In the genomic region with DNA sequence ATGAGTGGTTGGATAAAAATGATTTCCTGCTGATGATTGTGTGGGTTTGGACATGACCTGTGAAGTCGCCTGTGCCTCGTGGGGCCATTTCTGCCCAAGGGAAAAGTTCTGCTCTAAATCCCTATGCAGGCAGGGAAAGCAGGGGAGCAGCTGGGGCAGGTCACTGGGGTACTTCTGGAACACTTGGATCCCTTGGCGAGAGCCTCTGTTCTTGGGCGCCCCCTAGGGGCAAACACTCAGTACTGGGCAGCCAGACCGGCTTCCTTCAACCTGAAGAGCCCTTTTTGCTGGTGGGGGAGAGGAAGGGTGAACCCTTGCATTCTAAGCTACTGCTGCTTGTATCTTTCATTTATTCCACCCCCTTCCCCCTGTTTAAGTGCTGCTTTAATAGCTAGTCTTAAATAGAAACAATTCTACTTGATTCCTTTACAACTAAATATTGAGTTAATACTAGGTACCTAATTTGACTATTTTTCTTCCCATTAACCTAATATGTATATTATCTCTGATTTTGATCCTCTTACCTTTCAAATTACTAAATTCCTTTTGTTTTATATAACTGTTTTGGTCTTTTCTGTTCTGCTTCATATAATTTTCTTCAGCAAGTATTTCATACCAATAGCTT, we compare ENCODE assay signal across 8 cellular contexts. TPM values are rescaled to one million over a fixed set of nuclear protein-coding genes. Genes with fewer than 3 reads are reported as not detected.
DNase-seq lines count a peak whose midpoint lies in the region; ATAC-seq and TF ChIP-seq lines count a peak whose summit lies in the region.

No MANE protein-coding gene starts in this region.

- BruUV-seq in Caco-2 (replicated peaks; lab: Mats Ljungman, UMichigan), result no TSS peak

- ATAC-seq in GM19397 (IDR thresholded peaks at IDR 0.05; ENCODE audit: unreplicated experiment) (peak; percentile 77), HG03442 (IDR thresholded peaks at IDR 0.05; ENCODE audit: unreplicated experiment) (peak; percentile 84), foreskin keratinocyte (peak; percentile 75), omental fat pad (ENCODE audit: low FRiP score) (no peak), upper lobe of right lung (peak; percentile 86)

- no peaks in the 10 kb centered on the region for H3K36me3 Mint-ChIP-seq in Caco-2 (ENCODE audit: insufficient read depth, unreplicated experiment)

- no peak overlapping the region for H3K27ac Mint-ChIP-seq in Caco-2 (ENCODE audit: unreplicated experiment)

- H3K9me3 ChIP-seq in Caco-2 (no peaks in the 10 kb centered on the region), upper lobe of right lung (no peaks in the 10 kb centered on the region)

- H3K36me3 ChIP-seq in Caco-2 (ENCODE audit: control insufficient read depth, insufficient read depth, low read length) (no peaks in the 10 kb centered on the region), upper lobe of right lung (no peaks in the 10 kb centered on the region)

- H3K4me1 ChIP-seq in Caco-2 (peaks cover 8% of the 10 kb centered on the region), foreskin keratinocyte (no peaks in the 10 kb centered on the region), upper lobe of right lung (no peaks in the 10 kb centered on the region)

- no peaks in the 10 kb centered on the region for H3K27me3 Mint-ChIP-seq in Caco-2 (ENCODE audit: insufficient read depth, unreplicated experiment)

- intact Hi-C loops in Caco-2 (cut with micrococcal nuclease; ENCODE audit: unreplicated experiment) (loop anchor here (2.0 to 10.0 kb wide), 4 partner anchors 31 to 547 kb away; no protein-coding TSS in a partner anchor), upper lobe of right lung (cut with DNase I) (no loop called here)

- H3K27ac ChIP-seq in foreskin keratinocyte (no peak overlapping the region), upper lobe of right lung (no peak overlapping the region)

- CTCF ChIA-PET in Caco-2 (lab: Charles Lee), result interaction anchor here (0.6 to 3.1 kb wide), 7 partner anchors 25 to 449 kb away, joined by 3 to 20 read pairs (median 3); no protein-coding TSS in a partner anchor

- no peaks in the 10 kb centered on the region for H3K9me3 Mint-ChIP-seq in Caco-2 (ENCODE audit: unreplicated experiment)

- H3K4me3 ChIP-seq in Caco-2 (ENCODE audit: low read depth, low read length) (no peak overlapping the region), upper lobe of right lung (no peak overlapping the region)

- peak; percentile 75 to 86 for DNase-seq in Caco-2
- DNase-seq in NCI-H748 treated with DMSO at 0.1 percent for 48 hours (lab: John Stamatoyannopoulos, UW), result peak; percentile 30
- peak; percentile 20 for DNase-seq in activated T-cell treated with anti-CD3 and anti-CD28 coated beads for 24 hours (ENCODE audit: low read depth)
- DNase-seq in foreskin keratinocyte, result peak; percentile 16 to 39
- DNase-seq in omental fat pad (ENCODE audit: low spot score), result peak; percentile 60
- peak; percentile 88 for DNase-seq in upper lobe of right lung

- POLR2A ChIA-PET in Caco-2 (lab: Charles Lee), result interaction anchor here (0.6 kb wide), 1 partner anchor 10 kb away, joined by 3 read pairs; no protein-coding TSS in a partner anchor

- H3K27me3 ChIP-seq in Caco-2 (replicated peaks; ENCODE audit: control insufficient read depth, insufficient read depth, low read length) (no peaks in the 10 kb centered on the region), foreskin keratinocyte (no peaks in the 10 kb centered on the region), upper lobe of right lung (no peaks in the 10 kb centered on the region)

- H3K4me1 Mint-ChIP-seq in Caco-2 (ENCODE audit: low read depth, unreplicated experiment), result peaks cover 9% of the 10 kb centered on the region

- no peak overlapping the region for H3K4me3 Mint-ChIP-seq in Caco-2 (ENCODE audit: unreplicated experiment)

- peak; percentile 88 to 95 for TF ChIP-seq CTCF in Caco-2 (IDR thresholded peaks at IDR 0.05; ENCODE audit: insufficient read depth in 1 of 2, low read depth in 1 of 2, low read length in 1 of 2, severe bottlenecking in 1 of 2, unreplicated experiment in 1 of 2)
- TF ChIP-seq CTCF in foreskin keratinocyte (conservative IDR thresholded peaks at IDR 0.05), result peak; percentile 86
- TF ChIP-seq CTCF in omental fat pad (IDR thresholded peaks at IDR 0.05), result peak in 1 of 3 donors; percentile 17
- peak; percentile 92 for TF ChIP-seq CTCF in upper lobe of right lung (IDR thresholded peaks at IDR 0.05)

RNA-seq across cellular contexts. Expression of gene CLEC20A, which starts 5.1 kb away (rescaled TPM):
- total RNA-seq in Caco-2 (2022), result not detected in 2 replicates
- not detected in 2 replicates for total RNA-seq in foreskin keratinocyte
- not detected in 2 replicates for polyA plus RNA-seq in foreskin keratinocyte
- not detected for total RNA-seq in omental fat pad
- not detected for total RNA-seq in upper lobe of right lung

RNA-seq across cellular contexts. Expression of gene TEX35, which starts 11.1 kb away (rescaled TPM):
- total RNA-seq in Caco-2 (2022), result not detected in 2 replicates
- not detected in 2 replicates for total RNA-seq in foreskin keratinocyte
- not detected in 2 replicates for polyA plus RNA-seq in foreskin keratinocyte
- not detected for total RNA-seq in omental fat pad
- not detected for total RNA-seq in upper lobe of right lung

Comparison
In these comparisons a context has a peak if more than half of its experiments do, and no peak if none do; other contexts are left out.
1. DNase-seq: peak in every context shown above with its lines; median percentile 88 in upper lobe of right lung; 80 in Caco-2; 60 in omental fat pad; 30 in NCI-H748 treated with DMSO at 0.1 percent for 48 hours; 28 in foreskin keratinocyte; 20 in activated T-cell treated with anti-CD3 and anti-CD28 coated beads for 24 hours.